15 cellular contexts compared by ENCODE assay signal in the genomic region with DNA sequence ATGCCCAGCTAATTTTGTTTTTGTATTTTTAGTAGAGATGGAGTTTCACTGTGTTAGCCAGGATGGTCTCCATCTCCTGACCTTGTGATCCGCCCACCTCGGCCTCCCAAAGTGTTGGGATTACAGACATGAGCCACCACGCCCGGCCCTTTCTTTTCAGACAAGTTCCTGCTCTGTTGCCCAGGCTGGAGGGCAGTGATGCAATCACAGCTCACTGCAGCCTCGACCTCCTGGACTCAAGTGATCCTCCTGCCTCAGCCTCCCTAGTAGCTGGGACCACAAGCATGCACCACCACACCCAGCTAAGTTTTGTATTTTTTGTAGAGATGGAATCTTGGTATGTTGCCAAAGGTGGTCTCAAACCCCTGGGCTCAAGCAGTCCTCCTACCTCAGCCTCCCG. TPM values are rescaled to one million over a fixed set of nuclear protein-coding genes. Genes with fewer than 3 reads are reported as not detected.
A peak's percentile ranks its signal among the peaks of the same experiment; 100 is the strongest.
DNase-seq lines count a peak whose midpoint lies in the region; ATAC-seq and TF ChIP-seq lines count a peak whose summit lies in the region.
"Not testable (repeated sequence)": the region's sequence is repeated elsewhere in the genome, so short reads cannot be mapped to it uniquely, and the experiment has no call there.
"Had no signal": no experiment of that assay in that cellular context is flagged by ENCODE, and none has a peak within 500 bp of the region (broad histone marks: within the 10 kb centered on the region; RNA-seq: fewer than 3 reads in every experiment).

No MANE protein-coding gene starts in this region.

- peaks cover 19% of the 10 kb centered on the region for H3F3A ChIP-seq in neural progenitor cell (ENCODE audit: low read depth)

- DNase-seq in CD4-positive, alpha-beta T cell; activated T-cell treated with anti-CD3 and anti-CD28 coated beads, Interleukin-2, amount 50 U/mL, for 72 hours; central memory CD8-positive, alpha-beta T cell (ENCODE audit: low spot score in 2 of 2); naive B cell; neural progenitor cell (ENCODE audit: low spot score); type B pancreatic cell (ENCODE audit: extremely low spot score, unreplicated experiment): not testable (repeated sequence)

- not testable (repeated sequence) for H3K4me1 ChIP-seq in HEK293 (ENCODE audit: control insufficient read depth, insufficient read depth, low read length)
- H3K4me1 ChIP-seq in neural progenitor cell: peaks cover 12% of the 10 kb centered on the region

- not testable (repeated sequence) for H2AFZ ChIP-seq in neural progenitor cell (replicated peaks)

- not testable (repeated sequence) for H4K20me1 ChIP-seq in neural progenitor cell (ENCODE audit: low read depth)

- peaks cover 24% of the 10 kb centered on the region for H3K27me3 ChIP-seq in CD4-positive, alpha-beta T cell (ENCODE audit: control insufficient read depth, insufficient read depth, low read length)
- peaks cover 92% of the 10 kb centered on the region for H3K27me3 ChIP-seq in neural progenitor cell

- ATAC-seq in CD4-positive, alpha-beta T cell (ENCODE audit: poor library complexity); activated T-cell treated with anti-CD3 and anti-CD28 coated beads, Interleukin-2, amount 50 U/mL, for 72 hours (replicated peaks in 1 of 2); central memory CD8-positive, alpha-beta T cell (replicated peaks; ENCODE audit: extremely low read depth, poor library complexity, severe bottlenecking); naive B cell (ENCODE audit: low read depth in 2 of 2): not testable (repeated sequence)

- peaks cover 27% of the 10 kb centered on the region for H3K4me1 Mint-ChIP-seq in CD4-positive, alpha-beta T cell (ENCODE audit: low read depth)
- peaks cover 14% of the 10 kb centered on the region for H3K4me1 Mint-ChIP-seq in T-helper 1 cell treated with Interleukin-12 subunit alpha and Interleukin-12 subunit beta and Interleukin-4 antibody, amounts not matched to agents 30 μg/mL and 1 μg/mL, for 36 hours (ENCODE audit: low read depth)
- peaks cover 25% of the 10 kb centered on the region for H3K4me1 Mint-ChIP-seq in activated T-cell treated with anti-CD3 and anti-CD28 coated beads, Interleukin-2, amount 50 U/mL, for 72 hours (ENCODE audit: low read depth)
- H3K4me1 Mint-ChIP-seq in central memory CD8-positive, alpha-beta T cell: peaks cover 26% of the 10 kb centered on the region
- H3K4me1 Mint-ChIP-seq in naive B cell (peaks cover 30 to 36% (median 33%) of the 10 kb centered on the region in 3 donors), neural progenitor cell (peaks cover 36% of the 10 kb centered on the region), type B pancreatic cell (ENCODE audit: unreplicated experiment) (peaks cover 24% of the 10 kb centered on the region)

- H3K9me3 Mint-ChIP-seq in CD4-positive, alpha-beta T cell; T-helper 1 cell treated with Interleukin-12 subunit alpha and Interleukin-12 subunit beta and Interleukin-4 antibody, amounts not matched to agents 30 μg/mL and 1 μg/mL, for 36 hours; activated T-cell treated with anti-CD3 and anti-CD28 coated beads, Interleukin-2, amount 50 U/mL, for 72 hours; central memory CD8-positive, alpha-beta T cell; naive B cell; neural progenitor cell; type B pancreatic cell: not testable (repeated sequence)

- H3K4me3 Mint-ChIP-seq in CD4-positive, alpha-beta T cell: peak overlapping the region; percentile 75
- H3K4me3 Mint-ChIP-seq in T-helper 1 cell treated with Interleukin-12 subunit alpha and Interleukin-12 subunit beta and Interleukin-4 antibody, amounts not matched to agents 30 μg/mL and 1 μg/mL, for 36 hours: peak overlapping the region; percentile 25
- H3K4me3 Mint-ChIP-seq in activated T-cell treated with anti-CD3 and anti-CD28 coated beads, Interleukin-2, amount 50 U/mL, for 72 hours: peak overlapping the region; percentile 65 to 69
- peak overlapping the region; percentile 70 for H3K4me3 Mint-ChIP-seq in central memory CD8-positive, alpha-beta T cell
- H3K4me3 Mint-ChIP-seq in naive B cell (peak overlapping the region; percentile 71 to 98 (median 82)), neural progenitor cell (peak overlapping the region; percentile 70), type B pancreatic cell (peak overlapping the region; percentile 67)

- CTCF ChIA-PET in CD4-positive, alpha-beta T cell (lab: Charles Lee): interaction anchor here (0.7 to 1.9 kb wide), 3 partner anchors 11 to 16 kb away, joined by 3 to 11 read pairs (median 4); a partner anchor contains a TSS
- CTCF ChIA-PET in HEK293 (lab: Yijun Ruan, JAX): interaction anchor here (0.5 to 4.9 kb wide), 7 partner anchors 8 to 176 kb away, joined by 3 to 32 read pairs (median 4); a partner anchor contains a TSS

- not testable (repeated sequence) for H3K9ac ChIP-seq in neural progenitor cell

- TF ChIP-seq CTCF in CD4-positive, alpha-beta T cell (IDR thresholded peaks at IDR 0.05); HEK293 (tag by site-specific recombination; IDR thresholded peaks at IDR 0.05); neural progenitor cell (IDR thresholded peaks at IDR 0.05); type B pancreatic cell (conservative IDR thresholded peaks at IDR 0.05): not testable (repeated sequence)

- H3K27me3 Mint-ChIP-seq in CD4-positive, alpha-beta T cell: peaks cover 28% of the 10 kb centered on the region
- H3K27me3 Mint-ChIP-seq in T-helper 1 cell treated with Interleukin-12 subunit alpha and Interleukin-12 subunit beta and Interleukin-4 antibody, amounts not matched to agents 30 μg/mL and 1 μg/mL, for 36 hours (ENCODE audit: low read depth): peaks cover 48% of the 10 kb centered on the region
- H3K27me3 Mint-ChIP-seq in activated T-cell treated with anti-CD3 and anti-CD28 coated beads, Interleukin-2, amount 50 U/mL, for 72 hours (ENCODE audit: low read depth): peaks cover 61% of the 10 kb centered on the region
- H3K27me3 Mint-ChIP-seq in central memory CD8-positive, alpha-beta T cell: peaks cover 51% of the 10 kb centered on the region
- peaks cover 31 to 41% (median 37%) of the 10 kb centered on the region in 3 donors for H3K27me3 Mint-ChIP-seq in naive B cell
- peaks cover 15% of the 10 kb centered on the region for H3K27me3 Mint-ChIP-seq in neural progenitor cell (ENCODE audit: insufficient read depth, low read depth)
- H3K27me3 Mint-ChIP-seq in type B pancreatic cell: peaks cover 40% of the 10 kb centered on the region

- H3K27ac Mint-ChIP-seq in CD4-positive, alpha-beta T cell: peak overlapping the region; percentile 17
- not testable (repeated sequence) for H3K27ac Mint-ChIP-seq in T-helper 1 cell treated with Interleukin-12 subunit alpha and Interleukin-12 subunit beta and Interleukin-4 antibody, amounts not matched to agents 30 μg/mL and 1 μg/mL, for 36 hours; activated T-cell treated with anti-CD3 and anti-CD28 coated beads, Interleukin-2, amount 50 U/mL, for 72 hours; central memory CD8-positive, alpha-beta T cell (ENCODE audit: low read depth); neural progenitor cell; type B pancreatic cell
- peak overlapping the region in 3 of 6 donors; percentile 76 to 87 (median 85) for H3K27ac Mint-ChIP-seq in naive B cell

- not testable (repeated sequence) for H3K36me3 ChIP-seq in HEK293 (ENCODE audit: control insufficient read depth in 2 of 2, insufficient read depth in 1 of 2, low read length in 2 of 2); neural progenitor cell

- H3K9me3 ChIP-seq in CD4-positive, alpha-beta T cell (ENCODE audit: control insufficient read depth, low read length); HEK293 (ENCODE audit: control insufficient read depth, insufficient read depth, low read depth, low read length); neural progenitor cell (ENCODE audit: low read depth): not testable (repeated sequence)

- not testable (repeated sequence) for H3K36me3 Mint-ChIP-seq in CD4-positive, alpha-beta T cell (ENCODE audit: low read depth); T-helper 1 cell treated with Interleukin-12 subunit alpha and Interleukin-12 subunit beta and Interleukin-4 antibody, amounts not matched to agents 30 μg/mL and 1 μg/mL, for 36 hours (ENCODE audit: low read depth); activated T-cell treated with anti-CD3 and anti-CD28 coated beads, Interleukin-2, amount 50 U/mL, for 72 hours (ENCODE audit: insufficient read depth in 2 of 2); naive B cell; neural progenitor cell; type B pancreatic cell
- H3K36me3 Mint-ChIP-seq in central memory CD8-positive, alpha-beta T cell (ENCODE audit: insufficient read depth): peaks cover 15% of the 10 kb centered on the region

- intact Hi-C loops in CD4-positive, alpha-beta T cell (cut with DNase I, micrococcal nuclease): not testable (repeated sequence)

- POLR2A ChIA-PET in CD4-positive, alpha-beta T cell (lab: Charles Lee); HEK293 (lab: Yijun Ruan, JAX): not testable (repeated sequence)

- H3K4me2 ChIP-seq in neural progenitor cell: not testable (repeated sequence)

- H3K27ac ChIP-seq in CD4-positive, alpha-beta T cell (ENCODE audit: low read depth, low read length); HEK293 (ENCODE audit: extremely low read depth, low read depth, low read length); neural progenitor cell: not testable (repeated sequence)

- H3K79me2 ChIP-seq in neural progenitor cell (ENCODE audit: low read depth): not testable (repeated sequence)

- not testable (repeated sequence) for H3K4me3 ChIP-seq in HEK293 (ENCODE audit: low read depth, low read length); neural progenitor cell

RNA-seq across cellular contexts. Expression of a gene that starts 10.9 kb away (rescaled TPM):
- total RNA-seq in CD4-positive, alpha-beta T cell: not detected
- not detected for total RNA-seq in activated T-cell treated with anti-CD3 and anti-CD28 coated beads, Interleukin-2, amount 50 U/mL, for 72 hours
- not detected for polyA plus RNA-seq in naive B cell (ENCODE audit: low read depth in 6 of 6)
- total RNA-seq in neural progenitor cell (ENCODE audit: low replicate concordance) (0.34 TPM in 1 of 2 replicates, not detected in the other), type B pancreatic cell (ENCODE audit: low replicate concordance) (not detected in 2 replicates)
- total RNA-seq: Calu3, GM12878, HT1080, IMR-90, PC-9, SJCRH30 had no signal
- polyA plus RNA-seq: CD14-positive monocyte, GM12878 had no signal

RNA-seq across cellular contexts. Expression of a gene that starts 19.1 kb away (rescaled TPM):
- total RNA-seq in CD4-positive, alpha-beta T cell: not detected
- not detected for total RNA-seq in activated T-cell treated with anti-CD3 and anti-CD28 coated beads, Interleukin-2, amount 50 U/mL, for 72 hours
- polyA plus RNA-seq in naive B cell (ENCODE audit: low read depth in 6 of 6): not detected
- 0.15 TPM in 1 of 2 replicates, not detected in the other for total RNA-seq in neural progenitor cell (ENCODE audit: low replicate concordance)
- total RNA-seq in type B pancreatic cell (ENCODE audit: low replicate concordance): 2.8 and 5.4 TPM in 2 replicates
- total RNA-seq: Calu3, GM12878, HT1080, IMR-90, PC-9, SJCRH30 had no signal
- polyA plus RNA-seq: CD14-positive monocyte, GM12878, IMR-90 had no signal

Comparison
In these comparisons a context has a peak if more than half of its experiments do, and no peak if none do; other contexts are left out.
1. H3K4me3 Mint-ChIP-seq: peak in every context shown above with its lines; median percentile 82 in naive B cell; 75 in CD4-positive, alpha-beta T cell; 70 in central memory CD8-positive, alpha-beta T cell; 70 in neural progenitor cell; 67 in activated T-cell treated with anti-CD3 and anti-CD28 coated beads, Interleukin-2, amount 50 U/mL, for 72 hours; 67 in type B pancreatic cell; 25 in T-helper 1 cell treated with Interleukin-12 subunit alpha and Interleukin-12 subunit beta and Interleukin-4 antibody, amounts not matched to agents 30 μg/mL and 1 μg/mL, for 36 hours.